Comparison of ENCODE assay signal across 26 cellular contexts in genomic region chr18:27959101-27959500, GRCh38.
"Had no signal": no experiment of that assay in that cellular context is flagged by ENCODE, and none has a peak within 500 bp of the region (broad histone marks: within the 10 kb centered on the region; RNA-seq: fewer than 3 reads in every experiment).

No MANE protein-coding gene starts in this region.

- H3K27ac Mint-ChIP-seq: effector memory CD8-positive, alpha-beta T cell; mesothelial cell of epicardium; naive B cell; natural killer cell treated with Interleukin-12 subunit alpha and Interleukin-12 subunit beta and Interleukin-15 and Interleukin-18, amount 100 ng/mL, for 72 hours; progenitor cell of endocrine pancreas; stimulated activated naive B cell treated with anti-CD40 and anti-IgM and Interleukin-4, amounts not matched to agents 10 μg/mL and 1 μg/mL and 100 μg/mL, for 72 hours; stimulated activated naive CD8-positive, alpha-beta T cell treated with anti-CD3 and anti-CD28 coated beads, Interleukin-15, Interleukin-2, amounts not matched to agents 100 ng/mL and 50 ng/mL, for 24 hours had no signal

- H3K27me3 ChIP-seq: foreskin keratinocyte, gastroesophageal sphincter, heart left ventricle, hepatocyte, left lung, neutrophil, right lobe of liver, transverse colon, upper lobe of right lung, uterus had no signal

- H3K4me3 ChIP-seq: coronary artery, gastroesophageal sphincter, heart left ventricle, hepatocyte, left lung, mucosa of descending colon, right lobe of liver, transverse colon, upper lobe of right lung, uterus had no signal

- H3K4me3 Mint-ChIP-seq: effector memory CD8-positive, alpha-beta T cell; mesothelial cell of epicardium; naive B cell; natural killer cell treated with Interleukin-12 subunit alpha and Interleukin-12 subunit beta and Interleukin-15 and Interleukin-18, amount 100 ng/mL, for 72 hours; neural crest cell; stimulated activated naive B cell treated with anti-CD40 and anti-IgM and Interleukin-4, amounts not matched to agents 10 μg/mL and 1 μg/mL and 100 μg/mL, for 72 hours; stimulated activated naive CD8-positive, alpha-beta T cell treated with anti-CD3 and anti-CD28 coated beads, Interleukin-15, Interleukin-2, amounts not matched to agents 100 ng/mL and 50 ng/mL, for 24 hours had no signal

- ATAC-seq: effector memory CD8-positive, alpha-beta T cell; foreskin keratinocyte; gastroesophageal sphincter; heart left ventricle; left cardiac atrium; left lung; mucosa of descending colon; natural killer cell treated with Interleukin-12 subunit alpha and Interleukin-12 subunit beta and Interleukin-15 and Interleukin-18, amount 100 ng/mL, for 72 hours; right lobe of liver; stimulated activated naive B cell treated with anti-CD40 and anti-IgM and Interleukin-4, amounts not matched to agents 10 μg/mL and 1 μg/mL and 100 μg/mL, for 72 hours had no signal

- H3K9me3 Mint-ChIP-seq: naive B cell; neural crest cell; stimulated activated naive B cell treated with anti-CD40 and anti-IgM and Interleukin-4, amounts not matched to agents 10 μg/mL and 1 μg/mL and 100 μg/mL, for 72 hours had no signal

- H3K27me3 Mint-ChIP-seq: effector memory CD8-positive, alpha-beta T cell; naive B cell; natural killer cell treated with Interleukin-12 subunit alpha and Interleukin-12 subunit beta and Interleukin-15 and Interleukin-18, amount 100 ng/mL, for 72 hours; progenitor cell of endocrine pancreas; stimulated activated naive B cell treated with anti-CD40 and anti-IgM and Interleukin-4, amounts not matched to agents 10 μg/mL and 1 μg/mL and 100 μg/mL, for 72 hours; stimulated activated naive CD8-positive, alpha-beta T cell treated with anti-CD3 and anti-CD28 coated beads, Interleukin-15, Interleukin-2, amounts not matched to agents 100 ng/mL and 50 ng/mL, for 24 hours had no signal

- H3K9ac ChIP-seq: parathyroid adenoma had no signal

- DNase-seq: effector memory CD8-positive, alpha-beta T cell; foreskin keratinocyte; heart left ventricle; left cardiac atrium; left lung; mesenchymal stem cell; mucosa of descending colon; naive B cell; right lobe of liver; small intestine; stimulated activated CD4-positive, alpha-beta T cell treated with anti-CD3 and anti-CD28 coated beads, Interleukin-15, amount 100 ng/mL, for 24 hours; stimulated activated CD4-positive, alpha-beta T cell treated with anti-CD3 and anti-CD28 coated beads, Interleukin-2, amount 100 ng/mL, for 48 hours; stimulated activated naive B cell treated with anti-CD40 and anti-IgM and Interleukin-4, amounts not matched to agents 10 μg/mL and 1 μg/mL and 100 μg/mL, for 72 hours; transverse colon; upper lobe of right lung; uterus had no signal

- H3K4me1 ChIP-seq: foreskin keratinocyte, gastroesophageal sphincter, left lung, right lobe of liver, transverse colon, upper lobe of right lung, uterus had no signal

- H3K36me3 Mint-ChIP-seq: naive B cell; stimulated activated naive B cell treated with anti-CD40 and anti-IgM and Interleukin-4, amounts not matched to agents 10 μg/mL and 1 μg/mL and 100 μg/mL, for 72 hours had no signal

- H3K4me1 Mint-ChIP-seq: naive B cell; stimulated activated naive B cell treated with anti-CD40 and anti-IgM and Interleukin-4, amounts not matched to agents 10 μg/mL and 1 μg/mL and 100 μg/mL, for 72 hours had no signal

- H3K79me2 ChIP-seq: parathyroid adenoma had no signal

- H3K4me2 ChIP-seq: hepatocyte had no signal

- H3K27ac ChIP-seq: coronary artery, foreskin keratinocyte, gastroesophageal sphincter, heart left ventricle, hepatocyte, left lung, neutrophil, parathyroid adenoma, right lobe of liver, transverse colon, upper lobe of right lung, uterus had no signal

- H3K9me3 ChIP-seq: gastroesophageal sphincter, heart left ventricle, left lung, mucosa of descending colon, neutrophil, right lobe of liver, transverse colon, upper lobe of right lung, uterus had no signal

- H3K36me3 ChIP-seq: gastroesophageal sphincter, left lung, neutrophil, transverse colon, upper lobe of right lung, uterus had no signal

- H2AFZ ChIP-seq: hepatocyte, parathyroid adenoma had no signal
